22 cellular contexts compared by ENCODE assay signal in genomic region chr4:83890231-83890630, GRCh38.
DNase-seq lines count a peak whose midpoint lies in the region; ATAC-seq and TF ChIP-seq lines count a peak whose summit lies in the region.
"Had no signal": no experiment of that assay in that cellular context is flagged by ENCODE, and none has a peak within 500 bp of the region (broad histone marks: within the 10 kb centered on the region; RNA-seq: fewer than 3 reads in every experiment).

No MANE protein-coding gene starts in this region.

- H4K20me1 ChIP-seq in smooth muscle cell (ENCODE audit: low read depth): no peaks in the 10 kb centered on the region

- H3K27ac Mint-ChIP-seq in activated T-cell treated with anti-CD3 and anti-CD28 coated beads, Interleukin-2, amount 50 U/mL, for 72 hours: peak overlapping the region; percentile 61
- H3K27ac Mint-ChIP-seq: T-helper 1 cell treated with Interleukin-12 subunit alpha and Interleukin-12 subunit beta and Interleukin-4 antibody, amounts not matched to agents 30 μg/mL and 1 μg/mL, for 36 hours had no signal

- WGBS in smooth muscle cell (ENCODE audit: low lambda C conversion rate): 50% methylated on average over 2 of the region's 2 CpGs

- H3K79me2 ChIP-seq in smooth muscle cell (ENCODE audit: low read depth): no peaks in the 10 kb centered on the region

- H3F3A ChIP-seq in smooth muscle cell (ENCODE audit: low read depth): no peaks in the 10 kb centered on the region

- H2AFZ ChIP-seq in smooth muscle cell (ENCODE audit: low read depth): no peak overlapping the region

- TF ChIP-seq CTCF in fibroblast of the aortic adventitia (IDR thresholded peaks at IDR 0.05; ENCODE audit: insufficient read depth, low read length) (no peak), smooth muscle cell (IDR thresholded peaks at IDR 0.05; ENCODE audit: borderline replicate concordance, insufficient read depth, poor library complexity, severe bottlenecking) (no peak)

- DNase-seq in activated T-cell treated with anti-CD3 and anti-CD28 coated beads, Interleukin-2, amount 50 U/mL, for 72 hours: no peak
- DNase-seq in activated T-cell treated with anti-CD3 and anti-CD28 coated beads, Interleukin-2, amount 50 U/mL, for 48 hours: no peak
- DNase-seq in amniotic epithelial cell (ENCODE audit: low read depth) (peak; percentile 14), fibroblast of the aortic adventitia (ENCODE audit: low read depth) (peak; percentile 37), smooth muscle cell (lab: John Stamatoyannopoulos, UW; ENCODE audit: unreplicated experiment) (no peak), OCI-M1 (lab: John Stamatoyannopoulos, UW) (no peak), epidermal melanocyte (ENCODE audit: insufficient read length, low spot score) (no peak)
- DNase-seq: activated CD8-positive, alpha-beta memory T cell treated with anti-CD3 and anti-CD28 coated beads, Interleukin-2, amount 50 U/mL, for 48 hours; activated gamma-delta T cell; adrenal gland; Caco-2; NCI-H69; SJCRH30; stimulated activated CD4-positive, alpha-beta T cell treated with anti-CD3 and anti-CD28 coated beads, Interleukin-12 subunit alpha, Interleukin-12 subunit beta, amount 100 ng/mL, for 4 hours; stimulated activated CD8-positive, alpha-beta memory T cell treated with anti-CD3 and anti-CD28 coated beads, Interleukin-4, amount 100 ng/mL, for 48 hours; upper lobe of right lung; WERI-Rb-1 had no signal

- H3K27me3 Mint-ChIP-seq in activated T-cell treated with anti-CD3 and anti-CD28 coated beads, Interleukin-2, amount 50 U/mL, for 72 hours (ENCODE audit: low read depth): no peaks in the 10 kb centered on the region
- H3K27me3 Mint-ChIP-seq: central memory CD8-positive, alpha-beta T cell had no signal

- peak overlapping the region; percentile 62 for H3K4me2 ChIP-seq in smooth muscle cell

- peak overlapping the region; percentile 79 for H3K27ac ChIP-seq in smooth muscle cell (ENCODE audit: low read depth)
- H3K27ac ChIP-seq: 22Rv1, adrenal gland, neutrophil, SJCRH30, upper lobe of right lung, WERI-Rb-1 had no signal

- H3K9me3 ChIP-seq in smooth muscle cell (replicated peaks; ENCODE audit: low read depth): no peaks in the 10 kb centered on the region
- H3K9me3 ChIP-seq: Caco-2, neutrophil, SJCRH30, upper lobe of right lung had no signal

- H3K27me3 ChIP-seq in smooth muscle cell (ENCODE audit: low read depth): no peaks in the 10 kb centered on the region
- H3K27me3 ChIP-seq: adrenal gland, neutrophil, SJCRH30, upper lobe of right lung had no signal

- H3K9me3 Mint-ChIP-seq in activated T-cell treated with anti-CD3 and anti-CD28 coated beads, Interleukin-2, amount 50 U/mL, for 72 hours: peaks cover 0 to 3% of the 10 kb centered on the region in 2 donors
- H3K9me3 Mint-ChIP-seq: central memory CD8-positive, alpha-beta T cell; T-helper 1 cell treated with Interleukin-12 subunit alpha and Interleukin-12 subunit beta and Interleukin-4 antibody, amounts not matched to agents 30 μg/mL and 1 μg/mL, for 36 hours had no signal

- no peak overlapping the region for H3K9ac ChIP-seq in smooth muscle cell (ENCODE audit: low read depth)

- H3K4me1 ChIP-seq in smooth muscle cell (ENCODE audit: low read depth): no peaks in the 10 kb centered on the region
- H3K4me1 ChIP-seq: adrenal gland, Caco-2, SJCRH30, upper lobe of right lung had no signal

- no peaks in the 10 kb centered on the region for H3K36me3 ChIP-seq in smooth muscle cell (ENCODE audit: low read depth)
- H3K36me3 ChIP-seq: adrenal gland, neutrophil, SJCRH30, upper lobe of right lung, WERI-Rb-1 had no signal

- H3K4me3 ChIP-seq in fibroblast of the aortic adventitia (ENCODE audit: low read depth, low read length): no peak overlapping the region
- no peak overlapping the region for H3K4me3 ChIP-seq in smooth muscle cell
- H3K4me3 ChIP-seq: adrenal gland, SJCRH30, upper lobe of right lung had no signal

- H3K4me3 Mint-ChIP-seq in activated T-cell treated with anti-CD3 and anti-CD28 coated beads, Interleukin-2, amount 50 U/mL, for 72 hours: no peak overlapping the region
- H3K4me3 Mint-ChIP-seq: central memory CD8-positive, alpha-beta T cell; T-helper 1 cell treated with Interleukin-12 subunit alpha and Interleukin-12 subunit beta and Interleukin-4 antibody, amounts not matched to agents 30 μg/mL and 1 μg/mL, for 36 hours had no signal

- no peaks in the 10 kb centered on the region for H3K36me3 Mint-ChIP-seq in activated T-cell treated with anti-CD3 and anti-CD28 coated beads, Interleukin-2, amount 50 U/mL, for 72 hours (ENCODE audit: insufficient read depth in 2 of 2)

- no peak for ATAC-seq in activated T-cell treated with anti-CD3 and anti-CD28 coated beads, Interleukin-2, amount 50 U/mL, for 72 hours (replicated peaks in 1 of 2)
- ATAC-seq in GM21717 (IDR thresholded peaks at IDR 0.05; ENCODE audit: unreplicated experiment): no peak
- ATAC-seq: upper lobe of right lung had no signal

- H3K4me1 Mint-ChIP-seq in activated T-cell treated with anti-CD3 and anti-CD28 coated beads, Interleukin-2, amount 50 U/mL, for 72 hours (ENCODE audit: low read depth): no peaks in the 10 kb centered on the region
- H3K4me1 Mint-ChIP-seq: central memory CD8-positive, alpha-beta T cell had no signal

Comparison
In these comparisons a context has a peak if more than half of its experiments do, and no peak if none do; other contexts are left out.
1. DNase-seq: peak in amniotic epithelial cell (single experiment) and fibroblast of the aortic adventitia (single experiment); none in activated T-cell treated with anti-CD3 and anti-CD28 coated beads, Interleukin-2, amount 50 U/mL, for 72 hours (0 of 2), activated T-cell treated with anti-CD3 and anti-CD28 coated beads, Interleukin-2, amount 50 U/mL, for 48 hours (0 of 2), smooth muscle cell (single experiment), OCI-M1 (single experiment) and epidermal melanocyte (single experiment).